In genomic region chr1:24540906-24541710, GRCh38 we compare ENCODE assay signal across 8 cellular contexts. TPM values are rescaled to one million over a fixed set of nuclear protein-coding genes. Genes with fewer than 3 reads are reported as not detected.
DNase-seq lines count a peak whose midpoint lies in the region; ATAC-seq and TF ChIP-seq lines count a peak whose summit lies in the region.

No MANE protein-coding gene starts in this region.

- H3K14ac ChIP-seq in mesenchymal stem cell (ENCODE audit: low read length in 2 of 2) = no peak overlapping the region

- H3K79me1 ChIP-seq in mesenchymal stem cell (replicated peaks; ENCODE audit: low read length, poor library complexity, severe bottlenecking) = no peaks in the 10 kb centered on the region

- H3K27ac ChIP-seq in mesenchymal stem cell (ENCODE audit: low read length, poor library complexity, severe bottlenecking) (peak overlapping the region; percentile 34), esophagus squamous epithelium (no peak overlapping the region), heart right ventricle (no peak overlapping the region)

- H3K4me2 ChIP-seq in mesenchymal stem cell (ENCODE audit: low read length, poor library complexity, severe bottlenecking) = no peak overlapping the region

- no peak for TF ChIP-seq POLR2A in esophagus squamous epithelium (IDR thresholded peaks at IDR 0.05)

- WGBS in mesenchymal stem cell = 0% methylated on average over 1 of the region's 7 CpGs
- WGBS in esophagus squamous epithelium, 2 donors = 40 to 41% methylated on average over 7 of the region's 7 CpGs
- 63 to 75% methylated on average over 7 of the region's 7 CpGs for WGBS in heart right ventricle, 2 donors

- no peaks in the 10 kb centered on the region for H3K27me3 Mint-ChIP-seq in Caco-2 (ENCODE audit: insufficient read depth, unreplicated experiment)

- no peaks in the 10 kb centered on the region for H3K9me3 Mint-ChIP-seq in Caco-2 (ENCODE audit: unreplicated experiment)

- H2BK12ac ChIP-seq in mesenchymal stem cell (ENCODE audit: low read length in 2 of 2) = peak overlapping the region in 1 of 2 experiments; percentile 72

- DNase-seq in Caco-2 (peak; percentile 52 to 64), MG63 (peak; percentile 59), amniotic epithelial cell (ENCODE audit: low read depth) (peak; percentile 88), mesenchymal stem cell (peak; percentile 94), esophagus squamous epithelium (lab: John Stamatoyannopoulos, UW) (no peak), heart right ventricle (no peak)

- CTCF ChIA-PET in Caco-2 (lab: Charles Lee) = interaction anchor here (0.6 to 2.1 kb wide), 11 partner anchors 25 to 342 kb away, joined by 3 to 13 read pairs (median 4); partner anchors contain the start of genes NIPAL3 and RCAN3

- H4K8ac ChIP-seq in mesenchymal stem cell (ENCODE audit: low read length) = no peak overlapping the region

- no peaks in the 10 kb centered on the region for H3K27me3 ChIP-seq in Caco-2 (replicated peaks; ENCODE audit: control insufficient read depth, insufficient read depth, low read length)
- H3K27me3 ChIP-seq in MG63 = no peaks in the 10 kb centered on the region
- H3K27me3 ChIP-seq in mesenchymal stem cell (ENCODE audit: control insufficient read depth in 1 of 2, insufficient read depth in 1 of 2, low read length in 2 of 2) = peaks cover 0 to 7% of the 10 kb centered on the region in 2 experiments
- H3K27me3 ChIP-seq in esophagus squamous epithelium = no peaks in the 10 kb centered on the region
- no peaks in the 10 kb centered on the region for H3K27me3 ChIP-seq in heart right ventricle

- no peaks in the 10 kb centered on the region for H3K36me3 Mint-ChIP-seq in Caco-2 (ENCODE audit: insufficient read depth, unreplicated experiment)

- intact Hi-C loops in Caco-2 (cut with micrococcal nuclease; ENCODE audit: unreplicated experiment) = loop anchor here (1.0 to 5.0 kb wide), 3 partner anchors 27 to 46 kb away; partner anchors contain the start of gene RCAN3
- intact Hi-C loops in esophagus squamous epithelium (cut with DNase I) = no loop called here
- intact Hi-C loops in heart right ventricle (cut with DNase I) = loop anchor here in 8 of 10 donors (2.0 to 10.0 kb wide), 3 partner anchors 94 to 96 kb away; no protein-coding TSS in a partner anchor

- H3K4me3 ChIP-seq in Caco-2 (ENCODE audit: low read depth, low read length) (no peak overlapping the region), MG63 (no peak overlapping the region), mesenchymal stem cell (ENCODE audit: insufficient read depth in 1 of 2, low read depth in 1 of 2, low read length in 2 of 2) (no peak overlapping the region), esophagus squamous epithelium (no peak overlapping the region), heart right ventricle (no peak overlapping the region)

- H3K9me3 ChIP-seq in Caco-2 (no peaks in the 10 kb centered on the region), MG63 (no peaks in the 10 kb centered on the region), mesenchymal stem cell (ENCODE audit: control insufficient read depth, low read length) (no peaks in the 10 kb centered on the region), esophagus squamous epithelium (no peaks in the 10 kb centered on the region), heart right ventricle (no peaks in the 10 kb centered on the region)

- H2AK5ac ChIP-seq in mesenchymal stem cell (ENCODE audit: low read length, severe bottlenecking) = peak overlapping the region; percentile 17

- H3K9ac ChIP-seq in mesenchymal stem cell (ENCODE audit: low read length) = no peak overlapping the region

- POLR2A ChIA-PET in Caco-2 (lab: Charles Lee) = interaction anchor here (0.7 kb wide), 1 partner anchor 381 kb away, joined by 5 read pairs; no protein-coding TSS in a partner anchor

- no peak overlapping the region for H2BK5ac ChIP-seq in mesenchymal stem cell (ENCODE audit: low read depth, low read length, poor library complexity, severe bottlenecking)

- H3K4me1 ChIP-seq in Caco-2 = peaks cover 47% of the 10 kb centered on the region
- peaks cover 18% of the 10 kb centered on the region for H3K4me1 ChIP-seq in mesenchymal stem cell (ENCODE audit: control insufficient read depth, insufficient read depth, low read depth, low read length)
- peaks cover 0 to 31% (median 0%) of the 10 kb centered on the region in 3 donors for H3K4me1 ChIP-seq in esophagus squamous epithelium
- peaks cover 0 to 7% (median 0%) of the 10 kb centered on the region in 9 donors for H3K4me1 ChIP-seq in heart right ventricle

- BruUV-seq in Caco-2 (replicated peaks; lab: Mats Ljungman, UMichigan) = no TSS peak

- peak overlapping the region in 1 of 2 experiments; percentile 75 for H3K4ac ChIP-seq in mesenchymal stem cell (ENCODE audit: low read depth in 1 of 2, low read length in 2 of 2)

- ATAC-seq in GM18511 (IDR thresholded peaks at IDR 0.05; ENCODE audit: unreplicated experiment) = no peak
- ATAC-seq in GM21786 (IDR thresholded peaks at IDR 0.05; ENCODE audit: unreplicated experiment) = no peak
- ATAC-seq in heart right ventricle = no peak

- H2BK15ac ChIP-seq in mesenchymal stem cell (ENCODE audit: low read depth, poor library complexity, severe bottlenecking) = peak overlapping the region; percentile 87

- H3K27ac Mint-ChIP-seq in Caco-2 (ENCODE audit: unreplicated experiment) = no peak overlapping the region

- no peak overlapping the region for H4K91ac ChIP-seq in mesenchymal stem cell (ENCODE audit: low read length)

- peaks cover 26% of the 10 kb centered on the region for H3K4me1 Mint-ChIP-seq in Caco-2 (ENCODE audit: low read depth, unreplicated experiment)

- H3K36me3 ChIP-seq in Caco-2 (ENCODE audit: control insufficient read depth, insufficient read depth, low read length) (no peaks in the 10 kb centered on the region), MG63 (no peaks in the 10 kb centered on the region), mesenchymal stem cell (ENCODE audit: control insufficient read depth in 1 of 2, insufficient read depth in 2 of 2, low read depth in 1 of 2, low read length in 2 of 2) (no peaks in the 10 kb centered on the region), esophagus squamous epithelium (peaks cover 0 to 26% (median 0%) of the 10 kb centered on the region in 3 donors), heart right ventricle (peaks cover 0 to 16% (median 0%) of the 10 kb centered on the region in 9 donors)

- H3K18ac ChIP-seq in mesenchymal stem cell (ENCODE audit: low read depth in 1 of 2, low read length in 2 of 2) = peak overlapping the region in 1 of 2 experiments; percentile 94

- no peak overlapping the region for H2AFZ ChIP-seq in mesenchymal stem cell (ENCODE audit: low read depth, low read length)

- H3K4me3 Mint-ChIP-seq in Caco-2 (ENCODE audit: unreplicated experiment) = peak overlapping the region; percentile 44

- no peak overlapping the region for H3K23ac ChIP-seq in mesenchymal stem cell (ENCODE audit: low read length in 2 of 2)

- H2BK120ac ChIP-seq in mesenchymal stem cell (ENCODE audit: low read depth, low read length) = no peak overlapping the region

- no peak for TF ChIP-seq CTCF in Caco-2 (IDR thresholded peaks at IDR 0.05; ENCODE audit: insufficient read depth in 1 of 2, low read depth in 1 of 2, low read length in 1 of 2, severe bottlenecking in 1 of 2, unreplicated experiment in 1 of 2)
- no peak for TF ChIP-seq CTCF in esophagus squamous epithelium (IDR thresholded peaks at IDR 0.05)
- no peak for TF ChIP-seq CTCF in heart right ventricle (IDR thresholded peaks at IDR 0.05)

RNA-seq across cellular contexts. Expression of gene NCMAP, which starts 14.8 kb away (rescaled TPM):
- total RNA-seq in Caco-2 (2022) (0.35 and 0.43 TPM in 2 replicates), esophagus squamous epithelium (under 1 TPM in 2 of 4 donors, not detected in 2; 0.12 to 0.19 TPM), heart right ventricle (under 1 TPM in 8 of 10 donors, not detected in 2; 0.05 to 0.36 (median 0.10) TPM)
- total RNA-seq in MG63 (2014; rRNA removed; shearing (Covaris generic); ENCODE audit: low replicate concordance) = not detected in 2 replicates
- 0.03 TPM for polyA plus RNA-seq in mesenchymal stem cell (2013, experiment 1 of 2)
- polyA plus RNA-seq in mesenchymal stem cell (2013, experiment 2 of 2) = 0.01 TPM
- polyA plus RNA-seq in heart right ventricle = under 1 TPM; 0.01 to 0.29 TPM

RNA-seq across cellular contexts. Expression of gene RCAN3, which starts 38.5 kb away (rescaled TPM):
- 9.9 and 10.2 TPM in 2 replicates for total RNA-seq in Caco-2 (2022)
- total RNA-seq in MG63 (2014; rRNA removed; shearing (Covaris generic); ENCODE audit: low replicate concordance) = 2.5 and 3.4 TPM in 2 replicates
- 16.3 TPM for polyA plus RNA-seq in mesenchymal stem cell (2013, experiment 1 of 2)
- polyA plus RNA-seq in mesenchymal stem cell (2013, experiment 2 of 2) = 16.9 TPM
- 10 to 100 TPM; 14.4 to 24.1 (median 18.6) TPM for total RNA-seq in esophagus squamous epithelium
- total RNA-seq in heart right ventricle = 1 to 10 TPM; 3.6 to 7.9 (median 5.8) TPM
- polyA plus RNA-seq in heart right ventricle = 1 to 10 TPM; 2.3 to 3.1 TPM

Comparison
In these comparisons a context has a peak if more than half of its experiments do, and no peak if none do; other contexts are left out.
1. DNase-seq: peak in Caco-2 (2 of 2), MG63 (single experiment), amniotic epithelial cell (single experiment) and mesenchymal stem cell (single experiment); none in esophagus squamous epithelium (single experiment) and heart right ventricle (0 of 2).